In genomic region chrX:115582035-115582870, GRCh38 we compare ENCODE assay signal across 11 cellular contexts. TPM values are rescaled to one million over a fixed set of nuclear protein-coding genes. Genes with fewer than 3 reads are reported as not detected.
DNase-seq lines count a peak whose midpoint lies in the region; ATAC-seq and TF ChIP-seq lines count a peak whose summit lies in the region.
"Had no signal": no experiment of that assay in that cellular context is flagged by ENCODE, and none has a peak within 500 bp of the region (broad histone marks: within the 10 kb centered on the region; RNA-seq: fewer than 3 reads in every experiment).

No MANE protein-coding gene starts in this region.

- TF ChIP-seq POLR2A in esophagus squamous epithelium (IDR thresholded peaks at IDR 0.05), result no peak
- TF ChIP-seq POLR2A in uterus (IDR thresholded peaks at IDR 0.05), result no peak

- H3K4me3 Mint-ChIP-seq in nephron progenitor cell, result peak overlapping the region; percentile 34
- H3K4me3 Mint-ChIP-seq: activated T-cell treated with anti-CD3 and anti-CD28 coated beads, Interleukin-2, amount 50 U/mL, for 4 hours; memory B cell had no signal

- H3K27me3 ChIP-seq in esophagus squamous epithelium, result no peaks in the 10 kb centered on the region
- peaks cover 0 to 8% of the 10 kb centered on the region in 2 donors for H3K27me3 ChIP-seq in uterus
- H3K27me3 ChIP-seq in WERI-Rb-1 (ENCODE audit: insufficient read depth, low read depth, severe bottlenecking), result peaks cover 14% of the 10 kb centered on the region

- H3K4me1 Mint-ChIP-seq in nephron progenitor cell, result peaks cover 36% of the 10 kb centered on the region
- H3K4me1 Mint-ChIP-seq: memory B cell had no signal

- H3K9me3 Mint-ChIP-seq in nephron progenitor cell, result peaks cover 22% of the 10 kb centered on the region
- H3K9me3 Mint-ChIP-seq: activated T-cell treated with anti-CD3 and anti-CD28 coated beads, Interleukin-2, amount 50 U/mL, for 4 hours; memory B cell had no signal

- H3K9me3 ChIP-seq in esophagus squamous epithelium, result no peaks in the 10 kb centered on the region
- no peaks in the 10 kb centered on the region for H3K9me3 ChIP-seq in uterus
- H3K9me3 ChIP-seq in WERI-Rb-1 (ENCODE audit: severe bottlenecking), result no peaks in the 10 kb centered on the region

- no peak for TF ChIP-seq CTCF in RWPE1 (conservative IDR thresholded peaks at IDR 0.05; ENCODE audit: low read depth)
- TF ChIP-seq CTCF in esophagus squamous epithelium (IDR thresholded peaks at IDR 0.05), result no peak
- TF ChIP-seq CTCF in nephron progenitor cell (IDR thresholded peaks at IDR 0.05), result no peak
- TF ChIP-seq CTCF in uterus (IDR thresholded peaks at IDR 0.05), result no peak
- no peak for TF ChIP-seq CTCF in WERI-Rb-1 (IDR thresholded peaks at IDR 0.05; ENCODE audit: low read depth, low read length)

- H3K27ac ChIP-seq in RWPE1 (peak overlapping the region; percentile 64), esophagus squamous epithelium (peak overlapping the region in 3 of 4 donors; percentile 3 to 64 (median 64)), uterus (peak overlapping the region; percentile 71 to 81), WERI-Rb-1 (no peak overlapping the region)

- H3K36me3 ChIP-seq in esophagus squamous epithelium (no peaks in the 10 kb centered on the region), uterus (no peaks in the 10 kb centered on the region), WERI-Rb-1 (no peaks in the 10 kb centered on the region)

- 60% methylated on average over 11 of the region's 11 CpGs for WGBS in esophagus squamous epithelium, 2 donors

- CTCF ChIA-PET in RWPE1 (lab: Yijun Ruan, JAX), result no interaction called here

- no peaks in the 10 kb centered on the region for H3K27me3 Mint-ChIP-seq in nephron progenitor cell (ENCODE audit: low read depth, poor library complexity)
- H3K27me3 Mint-ChIP-seq: memory B cell had no signal

- POLR2A ChIA-PET in RWPE1 (lab: Yijun Ruan, JAX; ENCODE audit: low non-redundant PET), result no interaction called here

- intact Hi-C loops in esophagus squamous epithelium (cut with DNase I), result no loop called here
- intact Hi-C loops in uterus (cut with DNase I; ENCODE audit: low total_unique reads), result no loop called here

- H3K36me3 Mint-ChIP-seq in nephron progenitor cell (ENCODE audit: low read depth), result peaks cover 34% of the 10 kb centered on the region
- H3K36me3 Mint-ChIP-seq: memory B cell had no signal

- H3K4me3 ChIP-seq in esophagus squamous epithelium (no peak overlapping the region), uterus (no peak overlapping the region), WERI-Rb-1 (ENCODE audit: low read depth, low read length) (no peak overlapping the region)

- H3K4me1 ChIP-seq in esophagus squamous epithelium, result peaks cover 0 to 41% (median 0%) of the 10 kb centered on the region in 3 donors
- H3K4me1 ChIP-seq in uterus, result no peaks in the 10 kb centered on the region

- H3K27ac Mint-ChIP-seq in nephron progenitor cell, result peak overlapping the region; percentile 89
- H3K27ac Mint-ChIP-seq: memory B cell had no signal

- DNase-seq in RWPE1 (ENCODE audit: low spot score), result no peak
- DNase-seq in esophagus squamous epithelium (lab: John Stamatoyannopoulos, UW), result no peak
- DNase-seq in nephron progenitor cell, result peak; percentile 6
- no peak for DNase-seq in uterus
- DNase-seq in NOMO-1 (lab: John Stamatoyannopoulos, UW; ENCODE audit: unreplicated experiment in 2 of 2), result no peak
- DNase-seq in WERI-Rb-1, result no peak
- DNase-seq: activated CD4-positive, CD25-positive, alpha-beta regulatory T cell; activated T-cell treated with anti-CD3 and anti-CD28 coated beads, Interleukin-2, amount 50 U/mL, for 4 hours; Kasumi-1 had no signal

- no peak for ATAC-seq in GM21737 (IDR thresholded peaks at IDR 0.05; ENCODE audit: unreplicated experiment)
- ATAC-seq: activated T-cell treated with anti-CD3 and anti-CD28 coated beads, Interleukin-2, amount 50 U/mL, for 4 hours had no signal

RNA-seq across cellular contexts. Expression of gene PLS3, which starts 21.3 kb away (rescaled TPM):
- total RNA-seq in esophagus squamous epithelium (100 to 1,000 TPM; 142 to 196 (median 149) TPM), uterus (100 to 1,000 TPM; 129 to 268 (median 174) TPM)
